Comparison of ENCODE assay signal across 33 cellular contexts in the genomic region with DNA sequence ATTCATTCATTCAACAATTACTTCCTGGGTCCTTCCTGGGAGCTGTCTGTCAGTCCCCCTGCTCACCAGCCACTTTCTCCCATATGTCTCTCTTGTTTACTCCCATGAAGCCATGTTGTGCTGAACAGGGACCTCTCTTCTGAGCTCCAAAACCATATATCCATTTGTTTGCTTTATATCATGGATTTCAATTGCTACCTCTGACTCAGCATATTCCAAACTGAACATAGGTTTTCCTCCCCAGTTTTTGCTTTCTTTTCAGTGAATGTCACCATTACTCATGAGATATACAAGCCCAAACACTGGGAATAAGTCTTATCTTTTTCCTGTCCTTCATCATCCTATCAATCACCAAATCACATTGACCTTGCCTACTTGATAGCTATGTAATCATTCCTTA.
"Had no signal": no experiment of that assay in that cellular context is flagged by ENCODE, and none has a peak within 500 bp of the region (broad histone marks: within the 10 kb centered on the region; RNA-seq: fewer than 3 reads in every experiment).

No MANE protein-coding gene starts in this region.

- H3K27ac Mint-ChIP-seq: activated B cell treated with CpG ODN at 0.5 μM for 24 hours; activated CD8-positive, alpha-beta T cell treated with anti-CD3 and anti-CD28 coated beads for 36 hours; activated naive CD8-positive, alpha-beta T cell; activated T-helper 17 cell treated with anti-CD3 and anti-CD28 coated beads, Interleukin-2, amount 50 U/mL, for 72 hours; effector memory CD8-positive, alpha-beta T cell; T-helper 17 cell; T-helper 2 cell treated with Interferon-gamma antibody and Interleukin-4, amounts not matched to agents 5 μg/mL and 100 μg/mL, for 36 hours had no signal

- ATAC-seq: activated CD4-positive, CD25-positive, alpha-beta regulatory T cell treated with anti-CD3 and anti-CD28 coated beads, Interleukin-2, amount 50 U/mL, for 24 hours; activated CD8-positive, alpha-beta T cell treated with anti-CD3 and anti-CD28 coated beads for 36 hours; activated T-cell treated with anti-CD3 and anti-CD28 coated beads, Interleukin-2, amount 50 U/mL, for 4 hours; activated T-helper 17 cell treated with anti-CD3 and anti-CD28 coated beads, Interleukin-2, amount 50 U/mL, for 72 hours; effector memory CD8-positive, alpha-beta T cell; T-helper 17 cell had no signal

- H3K27ac ChIP-seq: brain microvascular endothelial cell, epithelial cell of prostate, esophagus squamous epithelium, WERI-Rb-1 had no signal

- H3K4me3 Mint-ChIP-seq: activated B cell treated with CpG ODN at 0.5 μM for 24 hours; activated CD8-positive, alpha-beta T cell treated with anti-CD3 and anti-CD28 coated beads for 36 hours; activated naive CD8-positive, alpha-beta T cell; activated T-cell treated with anti-CD3 and anti-CD28 coated beads, Interleukin-2, amount 50 U/mL, for 4 hours; activated T-helper 17 cell treated with anti-CD3 and anti-CD28 coated beads, Interleukin-2, amount 50 U/mL, for 72 hours; effector memory CD8-positive, alpha-beta T cell; T-helper 17 cell; T-helper 2 cell treated with Interferon-gamma antibody and Interleukin-4, amounts not matched to agents 5 μg/mL and 100 μg/mL, for 36 hours had no signal

- H3K9me3 Mint-ChIP-seq: activated B cell treated with CpG ODN at 0.5 μM for 24 hours; activated CD8-positive, alpha-beta T cell treated with anti-CD3 and anti-CD28 coated beads for 36 hours; activated T-cell treated with anti-CD3 and anti-CD28 coated beads, Interleukin-2, amount 50 U/mL, for 4 hours; T-helper 2 cell treated with Interferon-gamma antibody and Interleukin-4, amounts not matched to agents 5 μg/mL and 100 μg/mL, for 36 hours had no signal

- H3K27me3 ChIP-seq: brain microvascular endothelial cell, esophagus squamous epithelium had no signal

- H3K36me3 ChIP-seq: brain microvascular endothelial cell, esophagus squamous epithelium, WERI-Rb-1 had no signal

- H3K4me1 ChIP-seq: esophagus squamous epithelium had no signal

- H3K27me3 Mint-ChIP-seq: activated CD8-positive, alpha-beta T cell treated with anti-CD3 and anti-CD28 coated beads for 36 hours; effector memory CD8-positive, alpha-beta T cell had no signal

- H3K36me3 Mint-ChIP-seq: activated naive CD8-positive, alpha-beta T cell had no signal

- H3K9me3 ChIP-seq: esophagus squamous epithelium had no signal

- FAIRE-seq: astrocyte, colon, frontal cortex had no signal

- H3K4me3 ChIP-seq: esophagus squamous epithelium had no signal

- DNase-seq: activated B cell treated with CpG ODN at 0.5 μM for 24 hours; activated CD4-positive, alpha-beta T cell treated with anti-CD3 and anti-CD28 coated beads for 48 hours; activated CD4-positive, alpha-beta T cell treated with anti-CD3 and anti-CD28 coated beads, Interleukin-2, amount 50 U/mL, for 1 hour; activated CD4-positive, alpha-beta T cell treated with anti-CD3 and anti-CD28 coated beads, Interleukin-2, amount 50 U/mL, for 48 hours; activated CD8-positive, alpha-beta memory T cell treated with anti-CD3 and anti-CD28 coated beads for 24 hours; activated CD8-positive, alpha-beta T cell treated with anti-CD3 and anti-CD28 coated beads for 36 hours; activated effector memory CD4-positive, alpha-beta T cell treated with Interleukin-2 at 50 U/mL for 16 hours; activated gamma-delta T cell treated with Interleukin-2 at 50 U/mL for 16 hours; activated naive CD4-positive, alpha-beta T cell treated with anti-CD3 and anti-CD28 coated beads, Interleukin-2, amount 50 U/mL, for 16 hours; activated naive CD4-positive, alpha-beta T cell treated with Interleukin-2 at 50 U/mL for 16 hours; activated T-cell treated with anti-CD3 and anti-CD28 coated beads, Interleukin-2, amount 50 U/mL, for 4 hours; amniotic stem cell; anterior cingulate cortex; brain microvascular endothelial cell; caudate nucleus; cortex of kidney; dermis blood vessel endothelial cell; effector CD4-positive, alpha-beta T cell; effector memory CD8-positive, alpha-beta T cell; esophagus squamous epithelium; foreskin fibroblast; head of caudate nucleus; T-helper 17 cell; T1000; WERI-Rb-1 had no signal

- H3K4me1 Mint-ChIP-seq: activated B cell treated with CpG ODN at 0.5 μM for 24 hours; activated T-helper 17 cell treated with anti-CD3 and anti-CD28 coated beads, Interleukin-2, amount 50 U/mL, for 72 hours; T-helper 17 cell had no signal
